16 cellular contexts compared by ENCODE assay signal in genomic region chr12:9717070-9717925, GRCh38. TPM values are rescaled to one million over a fixed set of nuclear protein-coding genes. Genes with fewer than 3 reads are reported as not detected.
"Had no signal": no experiment of that assay in that cellular context is flagged by ENCODE, and none has a peak within 500 bp of the region (broad histone marks: within the 10 kb centered on the region; RNA-seq: fewer than 3 reads in every experiment).

No MANE protein-coding gene starts in this region.

- H3K9me3 Mint-ChIP-seq: activated naive CD4-positive, alpha-beta T cell treated with anti-CD3 and anti-CD28 coated beads, Interleukin-2, amount 10 ng/mL, durations not matched to agents 7 days and 5 days; activated T-helper 17 cell treated with anti-CD3 and anti-CD28 coated beads, Interleukin-2, amount 50 U/mL, for 72 hours; type B pancreatic cell had no signal

- H3K36me3 Mint-ChIP-seq: type B pancreatic cell had no signal

- H3K27ac Mint-ChIP-seq: activated CD4-positive, alpha-beta T cell treated with anti-CD3 and anti-CD28 coated beads, Interleukin-2, amount 10 ng/mL, durations not matched to agents 7 days and 5 days; activated naive CD4-positive, alpha-beta T cell treated with anti-CD3 and anti-CD28 coated beads, Interleukin-2, amount 10 ng/mL, durations not matched to agents 7 days and 5 days; activated T-helper 17 cell treated with anti-CD3 and anti-CD28 coated beads, Interleukin-2, amount 50 U/mL, for 72 hours; type B pancreatic cell had no signal

- H3K36me3 ChIP-seq: brain microvascular endothelial cell, gastrocnemius medialis, suprapubic skin had no signal

- H3K27me3 ChIP-seq: brain microvascular endothelial cell, gastrocnemius medialis, suprapubic skin had no signal

- ATAC-seq: activated T-helper 17 cell treated with anti-CD3 and anti-CD28 coated beads, Interleukin-2, amount 50 U/mL, for 72 hours; gastrocnemius medialis; left lobe of liver; psoas muscle; sciatic nerve; stimulated activated naive CD8-positive, alpha-beta T cell treated with anti-CD3 and anti-CD28 coated beads, Interleukin-15, Interleukin-2, amounts not matched to agents 100 U/mL and 50 U/mL, for 24 hours had no signal

- DNase-seq: activated CD4-positive, alpha-beta T cell treated with anti-CD3 and anti-CD28 coated beads, Interleukin-2, amount 10 ng/mL, durations not matched to agents 7 days and 5 days; activated CD8-positive, alpha-beta memory T cell treated with anti-CD3 and anti-CD28 coated beads for 24 hours; activated naive CD4-positive, alpha-beta T cell treated with anti-CD3 and anti-CD28 coated beads, Interleukin-2, amount 10 ng/mL, durations not matched to agents 7 days and 5 days; brain microvascular endothelial cell; effector memory CD4-positive, alpha-beta T cell; gastrocnemius medialis; islet precursor cell; psoas muscle; stimulated activated naive CD8-positive, alpha-beta T cell treated with anti-CD3 and anti-CD28 coated beads, Interleukin-15, Interleukin-2, amounts not matched to agents 100 U/mL and 50 U/mL, for 24 hours had no signal

- H3K4me3 ChIP-seq: gastrocnemius medialis, psoas muscle, suprapubic skin had no signal

- H3K27me3 Mint-ChIP-seq: activated CD4-positive, alpha-beta T cell treated with anti-CD3 and anti-CD28 coated beads, Interleukin-2, amount 10 ng/mL, durations not matched to agents 7 days and 5 days; activated naive CD4-positive, alpha-beta T cell treated with anti-CD3 and anti-CD28 coated beads, Interleukin-2, amount 10 ng/mL, durations not matched to agents 7 days and 5 days; activated T-helper 17 cell treated with anti-CD3 and anti-CD28 coated beads, Interleukin-2, amount 50 U/mL, for 72 hours had no signal

- H3K4me3 Mint-ChIP-seq: activated CD4-positive, alpha-beta T cell treated with anti-CD3 and anti-CD28 coated beads, Interleukin-2, amount 10 ng/mL, durations not matched to agents 7 days and 5 days; activated naive CD4-positive, alpha-beta T cell treated with anti-CD3 and anti-CD28 coated beads, Interleukin-2, amount 10 ng/mL, durations not matched to agents 7 days and 5 days; activated T-helper 17 cell treated with anti-CD3 and anti-CD28 coated beads, Interleukin-2, amount 50 U/mL, for 72 hours; type B pancreatic cell had no signal

RNA-seq across cellular contexts. Expression of gene CLECL1, which starts 15.6 kb away (rescaled TPM):
- total RNA-seq: gastrocnemius medialis, osteoblast, suprapubic skin had no signal
- polyA plus RNA-seq: neural cell had no signal

RNA-seq across cellular contexts. Expression of gene CD69, which starts 43.4 kb away (rescaled TPM):
- total RNA-seq: osteoblast had no signal
